ENCODE assay signal across 26 cellular contexts in genomic region chr16:7231762-7232161, GRCh38.
"Had no signal": no experiment of that assay in that cellular context is flagged by ENCODE, and none has a peak within 500 bp of the region (broad histone marks: within the 10 kb centered on the region; RNA-seq: fewer than 3 reads in every experiment).

No MANE protein-coding gene starts in this region.

- H3K27ac ChIP-seq: stomach, suprapubic skin, testis, thoracic aorta, thyroid gland, tibial artery, tibial nerve, transverse colon, upper lobe of left lung, upper lobe of right lung, uterus, vagina had no signal

- H3K4me1 ChIP-seq: stomach, suprapubic skin, testis, tibial artery, tibial nerve, transverse colon, upper lobe of left lung, upper lobe of right lung, uterus, vagina had no signal

- H3K27me3 ChIP-seq: suprapubic skin, testis, thyroid gland, tibial artery, tibial nerve, transverse colon, upper lobe of left lung, upper lobe of right lung, uterus, vagina had no signal

- H3K4me3 ChIP-seq: stomach, suprapubic skin, testis, thoracic aorta, thyroid gland, tibial artery, tibial nerve, transverse colon, upper lobe of left lung, upper lobe of right lung, uterus, vagina had no signal

- ATAC-seq: stimulated activated effector memory CD8-positive, alpha-beta T cell treated with anti-CD3 and anti-CD28 coated beads, Interleukin-12 subunit alpha, Interleukin-12 subunit beta, amount 100 ng/mL, for 72 hours; stimulated activated memory B cell treated with anti-CD40 and anti-IgM and Interleukin-4, amounts not matched to agents 10 μg/mL and 1 μg/mL and 100 μg/mL, for 72 hours; stimulated activated naive B cell treated with anti-CD40 and anti-IgM and Interleukin-4, amounts not matched to agents 10 μg/mL and 1 μg/mL and 100 μg/mL, for 72 hours; stimulated activated naive CD8-positive, alpha-beta T cell treated with anti-CD3 and anti-CD28 coated beads, Interleukin-15, amount 100 ng/mL, for 72 hours; stimulated activated naive CD8-positive, alpha-beta T cell treated with anti-CD3 and anti-CD28 coated beads, Interleukin-15, Interleukin-2, amounts not matched to agents 100 U/mL and 50 U/mL, for 24 hours; upper lobe of right lung had no signal

- DNase-seq: stimulated activated CD4-positive, alpha-beta T cell treated with anti-CD3 and anti-CD28 coated beads, Interleukin-2, amount 100 ng/mL, for 48 hours; stimulated activated CD4-positive, alpha-beta T cell treated with anti-CD3 and anti-CD28 coated beads, Interleukin-4, amount 100 ng/mL, for 1 hour; stimulated activated CD4-positive, alpha-beta T cell treated with anti-CD3 and anti-CD28 coated beads, Interleukin-4, amount 100 ng/mL, for 24 hours; stimulated activated CD4-positive, alpha-beta T cell treated with anti-CD3 and anti-CD28 coated beads, Interleukin-4, amount 100 ng/mL, for 4 hours; stimulated activated CD8-positive, alpha-beta memory T cell treated with anti-CD3 and anti-CD28 coated beads, Interleukin-4, amount 100 ng/mL, for 48 hours; stimulated activated naive B cell treated with anti-CD40 and anti-IgM and Interleukin-4, amounts not matched to agents 10 μg/mL and 1 μg/mL and 100 μg/mL, for 72 hours; stimulated activated naive CD4-positive, alpha-beta T cell; stimulated activated naive CD4-positive, alpha-beta T cell treated with Interleukin-2 at 50 U/mL for 16 hours; stimulated activated naive CD8-positive, alpha-beta T cell treated with anti-CD3 and anti-CD28 coated beads, Interleukin-15, amount 100 ng/mL, for 72 hours; stimulated activated naive CD8-positive, alpha-beta T cell treated with anti-CD3 and anti-CD28 coated beads, Interleukin-15, Interleukin-2, amounts not matched to agents 100 U/mL and 50 U/mL, for 24 hours; stomach; substantia nigra; testis; thyroid gland; tibial artery; transverse colon; upper lobe of left lung; upper lobe of right lung; uterus had no signal

- H3K9me3 ChIP-seq: suprapubic skin, testis, thoracic aorta, thyroid gland, tibial artery, transverse colon, upper lobe of left lung, upper lobe of right lung, uterus, vagina had no signal

- H3K36me3 ChIP-seq: stomach, suprapubic skin, thoracic aorta, thyroid gland, tibial artery, tibial nerve, transverse colon, upper lobe of left lung, upper lobe of right lung, uterus, vagina had no signal

- FAIRE-seq: urothelium cell line had no signal
